ENCODE assay signal across 1 cellular context in the genomic region with DNA sequence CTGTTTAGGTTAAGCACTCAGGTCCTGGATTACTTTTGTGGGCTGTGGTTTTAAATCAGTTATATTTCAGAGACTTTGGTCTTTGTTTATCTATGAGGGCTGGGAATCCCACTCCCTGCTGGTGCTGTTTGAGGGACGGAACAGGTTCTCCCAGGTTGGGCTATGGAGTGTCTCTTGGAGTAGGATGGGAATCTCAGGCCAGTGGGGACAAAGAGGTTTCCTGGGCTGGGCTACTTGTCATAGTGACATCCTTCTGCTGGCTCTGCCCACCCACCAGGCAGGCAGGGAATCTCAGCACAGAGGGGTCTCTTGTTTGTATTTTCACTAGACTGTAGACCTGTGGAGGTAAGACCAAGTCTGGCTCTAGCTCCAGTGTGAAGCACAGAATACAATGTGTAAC.
TF ChIP-seq lines count a peak whose summit lies in the region.

No MANE protein-coding gene starts in this region.

TF ChIP-seq in GM23338, 12 proteins besides CTCF, POLR2A, EP300 and RAD21:
- TF ChIP-seq, protein P1, sequence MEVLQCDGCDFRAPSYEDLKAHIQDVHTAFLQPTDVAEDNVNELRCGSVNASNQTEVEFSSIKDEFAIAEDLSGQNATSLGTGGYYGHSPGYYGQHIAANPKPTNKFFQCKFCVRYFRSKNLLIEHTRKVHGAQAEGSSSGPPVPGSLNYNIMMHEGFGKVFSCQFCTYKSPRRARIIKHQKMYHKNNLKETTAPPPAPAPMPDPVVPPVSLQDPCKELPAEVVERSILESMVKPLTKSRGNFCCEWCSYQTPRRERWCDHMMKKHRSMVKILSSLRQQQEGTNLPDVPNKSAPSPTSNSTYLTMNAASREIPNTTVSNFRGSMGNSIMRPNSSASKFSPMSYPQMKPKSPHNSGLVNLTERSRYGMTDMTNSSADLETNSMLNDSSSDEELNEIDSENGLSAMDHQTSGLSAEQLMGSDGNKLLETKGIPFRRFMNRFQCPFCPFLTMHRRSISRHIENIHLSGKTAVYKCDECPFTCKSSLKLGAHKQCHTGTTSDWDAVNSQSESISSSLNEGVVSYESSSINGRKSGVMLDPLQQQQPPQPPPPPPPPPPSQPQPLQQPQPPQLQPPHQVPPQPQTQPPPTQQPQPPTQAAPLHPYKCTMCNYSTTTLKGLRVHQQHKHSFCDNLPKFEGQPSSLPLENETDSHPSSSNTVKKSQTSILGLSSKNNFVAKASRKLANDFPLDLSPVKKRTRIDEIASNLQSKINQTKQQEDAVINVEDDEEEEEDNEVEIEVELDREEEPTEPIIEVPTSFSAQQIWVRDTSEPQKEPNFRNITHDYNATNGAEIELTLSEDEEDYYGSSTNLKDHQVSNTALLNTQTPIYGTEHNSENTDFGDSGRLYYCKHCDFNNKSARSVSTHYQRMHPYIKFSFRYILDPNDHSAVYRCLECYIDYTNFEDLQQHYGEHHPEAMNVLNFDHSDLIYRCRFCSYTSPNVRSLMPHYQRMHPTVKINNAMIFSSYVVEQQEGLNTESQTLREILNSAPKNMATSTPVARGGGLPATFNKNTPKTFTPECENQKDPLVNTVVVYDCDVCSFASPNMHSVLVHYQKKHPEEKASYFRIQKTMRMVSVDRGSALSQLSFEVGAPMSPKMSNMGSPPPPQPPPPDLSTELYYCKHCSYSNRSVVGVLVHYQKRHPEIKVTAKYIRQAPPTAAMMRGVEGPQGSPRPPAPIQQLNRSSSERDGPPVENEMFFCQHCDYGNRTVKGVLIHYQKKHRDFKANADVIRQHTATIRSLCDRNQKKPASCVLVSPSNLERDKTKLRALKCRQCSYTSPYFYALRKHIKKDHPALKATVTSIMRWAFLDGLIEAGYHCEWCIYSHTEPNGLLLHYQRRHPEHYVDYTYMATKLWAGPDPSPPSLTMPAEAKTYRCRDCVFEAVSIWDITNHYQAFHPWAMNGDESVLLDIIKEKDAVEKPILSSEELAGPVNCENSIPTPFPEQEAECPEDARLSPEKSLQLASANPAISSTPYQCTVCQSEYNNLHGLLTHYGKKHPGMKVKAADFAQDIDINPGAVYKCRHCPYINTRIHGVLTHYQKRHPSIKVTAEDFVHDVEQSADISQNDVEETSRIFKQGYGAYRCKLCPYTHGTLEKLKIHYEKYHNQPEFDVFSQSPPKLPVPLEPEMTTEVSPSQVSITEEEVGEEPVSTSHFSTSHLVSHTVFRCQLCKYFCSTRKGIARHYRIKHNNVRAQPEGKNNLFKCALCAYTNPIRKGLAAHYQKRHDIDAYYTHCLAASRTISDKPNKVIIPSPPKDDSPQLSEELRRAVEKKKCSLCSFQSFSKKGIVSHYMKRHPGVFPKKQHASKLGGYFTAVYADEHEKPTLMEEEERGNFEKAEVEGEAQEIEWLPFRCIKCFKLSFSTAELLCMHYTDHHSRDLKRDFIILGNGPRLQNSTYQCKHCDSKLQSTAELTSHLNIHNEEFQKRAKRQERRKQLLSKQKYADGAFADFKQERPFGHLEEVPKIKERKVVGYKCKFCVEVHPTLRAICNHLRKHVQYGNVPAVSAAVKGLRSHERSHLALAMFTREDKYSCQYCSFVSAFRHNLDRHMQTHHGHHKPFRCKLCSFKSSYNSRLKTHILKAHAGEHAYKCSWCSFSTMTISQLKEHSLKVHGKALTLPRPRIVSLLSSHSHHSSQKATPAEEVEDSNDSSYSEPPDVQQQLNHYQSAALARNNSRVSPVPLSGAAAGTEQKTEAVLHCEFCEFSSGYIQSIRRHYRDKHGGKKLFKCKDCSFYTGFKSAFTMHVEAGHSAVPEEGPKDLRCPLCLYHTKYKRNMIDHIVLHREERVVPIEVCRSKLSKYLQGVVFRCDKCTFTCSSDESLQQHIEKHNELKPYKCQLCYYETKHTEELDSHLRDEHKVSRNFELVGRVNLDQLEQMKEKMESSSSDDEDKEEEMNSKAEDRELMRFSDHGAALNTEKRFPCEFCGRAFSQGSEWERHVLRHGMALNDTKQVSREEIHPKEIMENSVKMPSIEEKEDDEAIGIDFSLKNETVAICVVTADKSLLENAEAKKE (CRISPR knock-in tag; IDR thresholded peaks at IDR 0.05) = 0 out of 2 replicates have a peak, but pooled peaks have one; percentile 26
- no peak for TF ChIP-seq EZH2phosphoT487 (IDR thresholded peaks at IDR 0.05; ENCODE audit: unreplicated experiment)
